In genomic region chr3:52210037-52210436, GRCh38 we compare ENCODE assay signal across 17 cellular contexts. TPM values are rescaled to one million over a fixed set of nuclear protein-coding genes. Genes with fewer than 3 reads are reported as not detected.
"Had no signal": no experiment of that assay in that cellular context is flagged by ENCODE, and none has a peak within 500 bp of the region (broad histone marks: within the 10 kb centered on the region; RNA-seq: fewer than 3 reads in every experiment).

No MANE protein-coding gene starts in this region.

- H3K4me1 Mint-ChIP-seq: mesothelial cell of epicardium had no signal

- H3K27ac Mint-ChIP-seq: activated CD4-positive, alpha-beta memory T cell treated with anti-CD3 and anti-CD28 coated beads, Interleukin-2, amount 10 ng/mL, durations not matched to agents 7 days and 5 days; activated naive CD8-positive, alpha-beta T cell treated with anti-CD3 and anti-CD28 coated beads, Interleukin-2, amount 50 U/mL, for 24 hours; mesothelial cell of epicardium; naive B cell; progenitor cell of endocrine pancreas had no signal

- H3K27ac ChIP-seq: ascending aorta, esophagus squamous epithelium, suprapubic skin had no signal

- H3K9me3 Mint-ChIP-seq: activated CD4-positive, alpha-beta memory T cell treated with anti-CD3 and anti-CD28 coated beads, Interleukin-2, amount 10 ng/mL, durations not matched to agents 7 days and 5 days; activated naive CD8-positive, alpha-beta T cell treated with anti-CD3 and anti-CD28 coated beads, Interleukin-2, amount 50 U/mL, for 24 hours; naive B cell had no signal

- H3K27me3 Mint-ChIP-seq: activated CD4-positive, alpha-beta memory T cell treated with anti-CD3 and anti-CD28 coated beads, Interleukin-2, amount 10 ng/mL, durations not matched to agents 7 days and 5 days; activated naive CD8-positive, alpha-beta T cell treated with anti-CD3 and anti-CD28 coated beads, Interleukin-2, amount 50 U/mL, for 24 hours; naive B cell; progenitor cell of endocrine pancreas had no signal

- ATAC-seq: activated naive CD8-positive, alpha-beta T cell treated with anti-CD3 and anti-CD28 coated beads, Interleukin-2, amount 50 U/mL, for 24 hours; left ventricle myocardium superior; right cardiac atrium had no signal

- DNase-seq: activated CD4-positive, alpha-beta memory T cell treated with anti-CD3 and anti-CD28 coated beads, Interleukin-2, amount 10 ng/mL, durations not matched to agents 7 days and 5 days; activated CD8-positive, alpha-beta memory T cell treated with anti-CD3 and anti-CD28 coated beads, Interleukin-2, amount 50 U/mL, for 4 hours; activated naive CD4-positive, alpha-beta T cell; activated naive CD8-positive, alpha-beta T cell treated with anti-CD3 and anti-CD28 coated beads, Interleukin-2, amount 50 U/mL, for 24 hours; esophagus squamous epithelium; left ventricle myocardium superior; naive B cell; occipital lobe; right cardiac atrium; stimulated activated CD4-positive, alpha-beta T cell treated with anti-CD3 and anti-CD28 coated beads, Interleukin-1b, Interleukin-23, amount 100 ng/mL, for 48 hours; stimulated activated naive CD4-positive, alpha-beta T cell; SW 1271; T-helper 9 cell had no signal

- H3K4me3 Mint-ChIP-seq: activated CD4-positive, alpha-beta memory T cell treated with anti-CD3 and anti-CD28 coated beads, Interleukin-2, amount 10 ng/mL, durations not matched to agents 7 days and 5 days; activated naive CD8-positive, alpha-beta T cell treated with anti-CD3 and anti-CD28 coated beads, Interleukin-2, amount 50 U/mL, for 24 hours; mesothelial cell of epicardium; naive B cell had no signal

RNA-seq across cellular contexts. Expression of gene TLR9, which starts 15.4 kb away (rescaled TPM):
- total RNA-seq: ascending aorta, esophagus squamous epithelium, progenitor cell of endocrine pancreas had no signal

RNA-seq across cellular contexts. Expression of gene POC1A, which starts 55.8 kb away (rescaled TPM):
- total RNA-seq: ascending aorta had no signal
